ENCODE assay signal across 11 cellular contexts in the genomic region with DNA sequence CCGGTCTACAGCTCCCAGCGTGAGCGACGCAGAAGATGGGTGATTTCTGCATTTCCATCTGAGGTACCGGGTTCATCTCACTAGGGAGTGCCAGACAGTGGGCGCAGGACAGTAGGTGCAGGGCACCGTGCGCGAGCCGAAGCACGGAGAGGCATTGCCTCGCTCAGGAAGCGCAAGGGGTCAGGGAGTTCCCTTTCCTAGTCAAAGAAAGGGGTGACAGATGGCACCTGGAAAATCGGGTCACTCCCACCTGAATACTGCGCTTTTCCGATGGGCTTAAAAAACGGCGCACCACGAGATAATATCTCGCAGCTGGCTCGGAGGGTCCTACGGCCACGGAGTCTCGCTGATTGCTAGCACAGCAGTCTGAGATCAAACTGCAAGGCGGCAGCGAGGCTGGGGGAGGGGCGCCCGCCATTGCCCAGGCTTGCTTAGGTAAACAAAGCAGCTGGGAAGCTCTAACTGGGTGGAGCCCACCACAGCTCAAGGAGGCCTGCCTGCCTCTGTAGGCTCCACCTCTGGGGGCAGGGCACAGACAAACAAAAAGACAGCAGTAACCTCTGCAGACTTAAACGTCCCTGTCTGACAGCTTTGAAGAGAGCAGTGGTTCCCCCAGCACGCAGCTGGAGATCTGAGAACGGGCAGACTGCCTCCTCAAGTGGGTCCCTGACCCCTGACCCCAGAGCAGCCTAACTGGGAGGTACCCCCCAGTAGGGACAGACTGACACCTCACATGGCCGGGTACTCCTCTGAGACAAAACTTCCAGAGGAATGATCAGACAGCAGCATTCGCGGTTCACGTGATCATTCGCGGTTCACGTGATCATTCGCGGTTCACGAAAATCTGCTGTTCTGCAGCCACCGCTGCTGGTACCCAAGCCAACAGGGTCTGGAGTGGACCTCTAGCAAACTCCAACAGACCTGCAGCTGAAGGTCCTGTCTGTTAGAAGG. TPM values are rescaled to one million over a fixed set of nuclear protein-coding genes. Genes with fewer than 3 reads are reported as not detected.
DNase-seq lines count a peak whose midpoint lies in the region; TF ChIP-seq lines count a peak whose summit lies in the region.
"Not testable (repeated sequence)": the region's sequence is repeated elsewhere in the genome, so short reads cannot be mapped to it uniquely, and the experiment has no call there.
"Had no signal": no experiment of that assay in that cellular context is flagged by ENCODE, and none has a peak within 500 bp of the region (broad histone marks: within the 10 kb centered on the region; RNA-seq: fewer than 3 reads in every experiment).

No MANE protein-coding gene starts in this region.

- H3K36me3 Mint-ChIP-seq in activated naive CD8-positive, alpha-beta T cell treated with anti-CD3 and anti-CD28 coated beads for 36 hours, result not testable (repeated sequence)

- not testable (repeated sequence) for H3K9me3 Mint-ChIP-seq in activated naive CD8-positive, alpha-beta T cell treated with anti-CD3 and anti-CD28 coated beads for 36 hours

- H3K4me1 Mint-ChIP-seq in activated naive CD8-positive, alpha-beta T cell treated with anti-CD3 and anti-CD28 coated beads for 36 hours, result not testable (repeated sequence)

- H3K27me3 Mint-ChIP-seq in activated naive CD8-positive, alpha-beta T cell treated with anti-CD3 and anti-CD28 coated beads for 36 hours, result not testable (repeated sequence)

- H3K9me3 ChIP-seq in liver (ENCODE audit: control insufficient read depth in 4 of 4, low read length in 3 of 4); thymus (ENCODE audit: control insufficient read depth): not testable (repeated sequence)

- H3K27ac ChIP-seq in liver (ENCODE audit: low read depth in 1 of 2, low read length in 2 of 2); rectal smooth muscle tissue (ENCODE audit: low read depth, low read length); thymus (ENCODE audit: low read depth): not testable (repeated sequence)

- TF ChIP-seq CTCF in epithelial cell of esophagus (IDR thresholded peaks at IDR 0.05; ENCODE audit: insufficient read depth, low read depth, low read length, missing control alignments); liver (IDR thresholded peaks at IDR 0.05; ENCODE audit: low read depth, low read length, missing input control): not testable (repeated sequence)

- not testable (repeated sequence) for H3K9ac ChIP-seq in liver (ENCODE audit: low read depth in 1 of 2, low read length in 2 of 2); rectal smooth muscle tissue (ENCODE audit: low read length)

- DNase-seq in DMS114 treated with DMSO at 0.1 percent for 48 hours (lab: John Stamatoyannopoulos, UW; ENCODE audit: unreplicated experiment) (peak; percentile 2), NCI-H345 treated with DMSO at 0.1 percent for 48 hours (lab: John Stamatoyannopoulos, UW; ENCODE audit: unreplicated experiment) (peak; percentile 44)
- DNase-seq in activated CD4-positive, alpha-beta T cell treated with anti-CD3 and anti-CD28 coated beads for 4 hours, result peak; percentile 1
- DNase-seq in activated naive CD8-positive, alpha-beta T cell treated with anti-CD3 and anti-CD28 coated beads for 36 hours, result peak; percentile 4
- DNase-seq in epithelial cell of esophagus (ENCODE audit: low read depth), result not testable (repeated sequence)

- not testable (repeated sequence) for H3K4me1 ChIP-seq in liver (ENCODE audit: control insufficient read depth in 4 of 4, insufficient read depth in 4 of 4, low read length in 3 of 4); rectal smooth muscle tissue (ENCODE audit: control insufficient read depth, insufficient read depth, low read length); thymus (ENCODE audit: control insufficient read depth, insufficient read depth, low read length)

- not testable (repeated sequence) for H3K36me3 ChIP-seq in liver (ENCODE audit: control insufficient read depth in 4 of 4, insufficient read depth in 3 of 4, low read depth in 1 of 4, low read length in 3 of 4); rectal smooth muscle tissue (ENCODE audit: control insufficient read depth, insufficient read depth, low read length); thymus (ENCODE audit: control insufficient read depth, insufficient read depth)

- not testable (repeated sequence) for TF ChIP-seq RAD21 in liver (IDR thresholded peaks at IDR 0.05)

- H3K4me3 ChIP-seq in epithelial cell of esophagus (ENCODE audit: low read length) (peak overlapping the region; percentile 37), liver (ENCODE audit: low read depth in 1 of 3, low read length in 3 of 3) (peak overlapping the region in 2 of 3 donors; percentile 25 to 37), rectal smooth muscle tissue (ENCODE audit: low read length) (peak overlapping the region; percentile 6), thymus (ENCODE audit: low read length) (peak overlapping the region; percentile 23)

- not testable (repeated sequence) for H3K27ac Mint-ChIP-seq in activated naive CD8-positive, alpha-beta T cell treated with anti-CD3 and anti-CD28 coated beads for 36 hours

- H3K4me3 Mint-ChIP-seq in activated naive CD8-positive, alpha-beta T cell treated with anti-CD3 and anti-CD28 coated beads for 36 hours, result peak overlapping the region; percentile 80

- H3K27me3 ChIP-seq in liver (ENCODE audit: control insufficient read depth in 4 of 4, insufficient read depth in 4 of 4, low read length in 3 of 4); rectal smooth muscle tissue (ENCODE audit: control insufficient read depth, insufficient read depth, low read length); thymus (ENCODE audit: control insufficient read depth, insufficient read depth): not testable (repeated sequence)

- WGBS in liver, result 43% methylated on average over 42 of the region's 42 CpGs
- 52% methylated on average over 42 of the region's 42 CpGs for WGBS in thymus

RNA-seq across cellular contexts. Expression of gene SPINK7, which starts 8.1 kb away (rescaled TPM):
- not detected for total RNA-seq in activated naive CD8-positive, alpha-beta T cell treated with anti-CD3 and anti-CD28 coated beads for 36 hours
- total RNA-seq in liver, result not detected
- polyA plus RNA-seq in liver (not detected), thymus (33.6 TPM)
- total RNA-seq: LHCN-M2, myocyte, tibial nerve had no signal

RNA-seq across cellular contexts. Expression of gene SPINK9, which starts 15.1 kb away (rescaled TPM):
- not detected for total RNA-seq in activated naive CD8-positive, alpha-beta T cell treated with anti-CD3 and anti-CD28 coated beads for 36 hours
- not detected for total RNA-seq in liver
- not detected for polyA plus RNA-seq in liver
- polyA plus RNA-seq in thymus, result 13.5 TPM
- total RNA-seq: LHCN-M2, myocyte, tibial nerve had no signal

RNA-seq across cellular contexts. Expression of gene SPINK13, which starts 51.7 kb away (rescaled TPM):
- not detected for total RNA-seq in activated naive CD8-positive, alpha-beta T cell treated with anti-CD3 and anti-CD28 coated beads for 36 hours
- total RNA-seq in liver, result not detected
- not detected for polyA plus RNA-seq in liver
- 1.1 TPM for polyA plus RNA-seq in thymus
- total RNA-seq: LHCN-M2, myocyte had no signal
